In the genomic region with DNA sequence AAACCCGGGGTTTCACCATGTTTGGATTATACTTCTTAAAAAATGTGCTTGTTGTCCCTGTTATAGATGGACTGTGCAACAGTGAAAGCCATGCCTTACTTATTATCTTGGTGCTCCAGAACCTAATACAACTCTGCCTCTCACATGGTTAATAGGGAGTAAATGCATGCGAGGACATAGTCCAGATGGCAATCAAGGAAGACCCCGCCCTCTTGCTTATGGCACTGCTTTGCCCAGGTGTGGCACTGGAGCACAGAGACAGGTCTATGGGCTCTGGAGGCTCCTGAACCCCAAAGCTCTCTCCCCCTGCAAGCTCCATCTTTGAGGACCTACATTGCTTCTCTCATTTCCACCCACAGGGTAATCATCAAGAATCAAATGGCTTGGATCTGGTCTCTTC, we compare ENCODE assay signal across 30 cellular contexts.
"Had no signal": no experiment of that assay in that cellular context is flagged by ENCODE, and none has a peak within 500 bp of the region (broad histone marks: within the 10 kb centered on the region; RNA-seq: fewer than 3 reads in every experiment).

No MANE protein-coding gene starts in this region.

- H3K36me3 Mint-ChIP-seq: naive thymus-derived CD8-positive, alpha-beta T cell; natural killer cell treated with Interleukin-12 subunit alpha and Interleukin-12 subunit beta and Interleukin-15 and Interleukin-18, amount 100 ng/mL, for 72 hours; stimulated activated effector memory CD8-positive, alpha-beta T cell treated with anti-CD3 and anti-CD28 coated beads, Interleukin-12 subunit alpha, Interleukin-12 subunit beta, amount 100 ng/mL, for 72 hours; stimulated activated naive B cell treated with anti-CD40 and anti-IgM and Interleukin-4, amounts not matched to agents 10 μg/mL and 1 μg/mL and 100 μg/mL, for 72 hours had no signal

- H3K27ac ChIP-seq: neutrophil, ovary, parathyroid adenoma, psoas muscle, right lobe of liver, sigmoid colon, spleen, stomach, thoracic aorta, thyroid gland, tibial nerve, upper lobe of left lung, vagina had no signal

- H3K9me3 Mint-ChIP-seq: natural killer cell treated with Interleukin-12 subunit alpha and Interleukin-12 subunit beta and Interleukin-15 and Interleukin-18, amount 100 ng/mL, for 72 hours; nephron progenitor cell; stimulated activated effector memory CD8-positive, alpha-beta T cell treated with anti-CD3 and anti-CD28 coated beads, Interleukin-12 subunit alpha, Interleukin-12 subunit beta, amount 100 ng/mL, for 72 hours had no signal

- ATAC-seq: naive thymus-derived CD8-positive, alpha-beta T cell; natural killer cell treated with Interleukin-12 subunit alpha and Interleukin-12 subunit beta and Interleukin-15 and Interleukin-18, amount 100 ng/mL, for 72 hours; psoas muscle; right cardiac atrium; right lobe of liver; stimulated activated effector memory CD8-positive, alpha-beta T cell treated with anti-CD3 and anti-CD28 coated beads, Interleukin-12 subunit alpha, Interleukin-12 subunit beta, amount 100 ng/mL, for 72 hours; stimulated activated naive B cell treated with anti-CD40 and anti-IgM and Interleukin-4, amounts not matched to agents 10 μg/mL and 1 μg/mL and 100 μg/mL, for 72 hours had no signal

- H3K4me3 Mint-ChIP-seq: naive thymus-derived CD8-positive, alpha-beta T cell; natural killer cell treated with Interleukin-12 subunit alpha and Interleukin-12 subunit beta and Interleukin-15 and Interleukin-18, amount 100 ng/mL, for 72 hours; nephron progenitor cell; neural crest cell; stimulated activated effector memory CD8-positive, alpha-beta T cell treated with anti-CD3 and anti-CD28 coated beads, Interleukin-12 subunit alpha, Interleukin-12 subunit beta, amount 100 ng/mL, for 72 hours; stimulated activated naive B cell treated with anti-CD40 and anti-IgM and Interleukin-4, amounts not matched to agents 10 μg/mL and 1 μg/mL and 100 μg/mL, for 72 hours; stimulated activated naive CD8-positive, alpha-beta T cell treated with anti-CD3 and anti-CD28 coated beads, Interleukin-15, Interleukin-2, amounts not matched to agents 100 ng/mL and 50 ng/mL, for 24 hours had no signal

- H3K4me3 ChIP-seq: ovary, psoas muscle, right lobe of liver, sigmoid colon, smooth muscle cell, spleen, stomach, thoracic aorta, thyroid gland, tibial nerve, upper lobe of left lung, vagina had no signal

- DNase-seq: naive thymus-derived CD8-positive, alpha-beta T cell; nephron progenitor cell; nucleus accumbens; ovary; posterior cingulate gyrus; psoas muscle; right cardiac atrium; right lobe of liver; sigmoid colon; spleen; stimulated activated CD4-positive, alpha-beta T cell treated with anti-CD3 and anti-CD28 coated beads, Interleukin-12 subunit alpha, Interleukin-12 subunit beta, amount 100 ng/mL, for 4 hours; stimulated activated CD4-positive, alpha-beta T cell treated with anti-CD3 and anti-CD28 coated beads, Interleukin-1b, Interleukin-23, amount 100 ng/mL, for 48 hours; stimulated activated CD4-positive, alpha-beta T cell treated with anti-CD3 and anti-CD28 coated beads, Interleukin-4, amount 100 ng/mL, for 1 hour; stimulated activated naive B cell treated with anti-CD40 and anti-IgM and Interleukin-4, amounts not matched to agents 10 μg/mL and 1 μg/mL and 100 μg/mL, for 72 hours; stimulated activated naive CD4-positive, alpha-beta T cell treated with Interleukin-2 at 50 U/mL for 16 hours; stomach; thyroid gland; trophoblast cell; upper lobe of left lung had no signal

- H3K9me3 ChIP-seq: neutrophil, ovary, psoas muscle, right lobe of liver, sigmoid colon, spleen, stomach, thoracic aorta, thyroid gland, tibial nerve, upper lobe of left lung, vagina had no signal

- H3K27ac Mint-ChIP-seq: naive thymus-derived CD8-positive, alpha-beta T cell; natural killer cell treated with Interleukin-12 subunit alpha and Interleukin-12 subunit beta and Interleukin-15 and Interleukin-18, amount 100 ng/mL, for 72 hours; nephron progenitor cell; progenitor cell of endocrine pancreas; stimulated activated effector memory CD8-positive, alpha-beta T cell treated with anti-CD3 and anti-CD28 coated beads, Interleukin-12 subunit alpha, Interleukin-12 subunit beta, amount 100 ng/mL, for 72 hours; stimulated activated naive B cell treated with anti-CD40 and anti-IgM and Interleukin-4, amounts not matched to agents 10 μg/mL and 1 μg/mL and 100 μg/mL, for 72 hours; stimulated activated naive CD8-positive, alpha-beta T cell treated with anti-CD3 and anti-CD28 coated beads, Interleukin-15, Interleukin-2, amounts not matched to agents 100 ng/mL and 50 ng/mL, for 24 hours had no signal

- H3K4me2 ChIP-seq: smooth muscle cell had no signal

- H3K27me3 ChIP-seq: neutrophil, ovary, right lobe of liver, sigmoid colon, spleen, stomach, thyroid gland, tibial nerve, upper lobe of left lung, vagina had no signal

- H3K4me1 ChIP-seq: parathyroid adenoma, psoas muscle, right lobe of liver, sigmoid colon, spleen, thyroid gland, tibial nerve, upper lobe of left lung, vagina had no signal

- H3K27me3 Mint-ChIP-seq: stimulated activated naive CD8-positive, alpha-beta T cell treated with anti-CD3 and anti-CD28 coated beads, Interleukin-15, Interleukin-2, amounts not matched to agents 100 ng/mL and 50 ng/mL, for 24 hours had no signal

- H3K4me1 Mint-ChIP-seq: naive thymus-derived CD8-positive, alpha-beta T cell; stimulated activated effector memory CD8-positive, alpha-beta T cell treated with anti-CD3 and anti-CD28 coated beads, Interleukin-12 subunit alpha, Interleukin-12 subunit beta, amount 100 ng/mL, for 72 hours; stimulated activated naive B cell treated with anti-CD40 and anti-IgM and Interleukin-4, amounts not matched to agents 10 μg/mL and 1 μg/mL and 100 μg/mL, for 72 hours had no signal

- H2AFZ ChIP-seq: parathyroid adenoma had no signal

- H3K9ac ChIP-seq: parathyroid adenoma had no signal

- H3K36me3 ChIP-seq: neutrophil, ovary, right lobe of liver, sigmoid colon, spleen, stomach, thoracic aorta, thyroid gland, tibial nerve, upper lobe of left lung, vagina had no signal
